26 cellular contexts compared by ENCODE assay signal in the genomic region with DNA sequence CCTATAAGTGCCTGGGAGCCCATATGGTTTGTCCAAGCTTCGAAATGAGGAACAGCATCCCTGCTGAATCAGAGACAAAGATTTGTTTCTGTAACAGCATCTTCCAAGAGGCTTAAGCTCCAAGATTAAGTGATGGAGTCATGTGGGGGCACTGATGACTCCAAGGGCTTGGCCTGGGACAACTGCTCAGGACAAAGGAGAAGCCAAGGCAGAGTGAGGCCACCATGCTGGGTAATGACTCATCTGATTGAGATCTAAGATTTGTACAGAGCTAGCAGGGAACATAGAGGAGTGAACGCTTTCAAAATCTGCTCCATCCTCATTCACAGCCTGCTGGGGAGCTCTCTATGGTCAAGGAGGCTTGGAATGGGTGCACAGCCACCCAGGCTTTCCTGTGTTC. TPM values are rescaled to one million over a fixed set of nuclear protein-coding genes. Genes with fewer than 3 reads are reported as not detected.
"Had no signal": no experiment of that assay in that cellular context is flagged by ENCODE, and none has a peak within 500 bp of the region (broad histone marks: within the 10 kb centered on the region; RNA-seq: fewer than 3 reads in every experiment).

No MANE protein-coding gene starts in this region.

- H3K4me3 Mint-ChIP-seq: activated CD4-positive, alpha-beta T cell treated with anti-CD3 and anti-CD28 coated beads for 36 hours; activated CD8-positive, alpha-beta T cell treated with anti-CD3 and anti-CD28 coated beads for 36 hours; activated naive CD4-positive, alpha-beta T cell treated with anti-CD3 and anti-CD28 coated beads for 36 hours; activated naive CD8-positive, alpha-beta T cell; activated T-cell treated with anti-CD3 and anti-CD28 coated beads, Interleukin-2, amount 50 U/mL, for 24 hours; activated T-helper 1 cell treated with anti-CD3 and anti-CD28 coated beads, Interleukin-12 subunit alpha, Interleukin-12 subunit beta, Interleukin-2, Interleukin-4 antibody, amounts not matched to agents 30 ng/mL and 10 ng/mL and 1 ng/mL, durations not matched to agents 14 hours and 24 hours and 36 hours; brain; IgD-negative memory B cell; T-helper 17 cell had no signal

- H3K27ac ChIP-seq: VCaP had no signal

- H3K9me3 ChIP-seq: MG63 had no signal

- H3K36me3 Mint-ChIP-seq: activated naive CD8-positive, alpha-beta T cell; brain; IgD-negative memory B cell had no signal

- H3K4me3 ChIP-seq: MG63 had no signal

- DNase-seq: activated CD4-positive, alpha-beta T cell treated with anti-CD3 and anti-CD28 coated beads for 36 hours; activated CD4-positive, alpha-beta T cell treated with anti-CD3 and anti-CD28 coated beads, Interleukin-2, amount 50 U/mL, for 1 hour; activated CD8-positive, alpha-beta T cell treated with anti-CD3 and anti-CD28 coated beads for 36 hours; activated gamma-delta T cell; activated naive CD4-positive, alpha-beta T cell treated with anti-CD3 and anti-CD28 coated beads for 36 hours; activated T-cell treated with anti-CD3 and anti-CD28 coated beads, Interleukin-2, amount 50 U/mL, for 24 hours; amygdala; KG1; MG63; MV-4-11; NCI-H1092 treated with DMSO at 0.1 percent for 48 hours; NCI-H1417 treated with DMSO at 0.1 percent for 48 hours; NCI-H1694 treated with DMSO at 0.1 percent for 48 hours; NCI-H2029 treated with DMSO at 0.1 percent for 48 hours; NCI-H510A treated with DMSO at 0.1 percent for 48 hours; NCI-H69; PC-3; SHP77 treated with DMSO at 0.1 percent for 48 hours; T-helper 17 cell; T-helper 9 cell had no signal

- H3K36me3 ChIP-seq: MG63 had no signal

- H3K27ac Mint-ChIP-seq: activated CD4-positive, alpha-beta T cell treated with anti-CD3 and anti-CD28 coated beads for 36 hours; activated CD8-positive, alpha-beta T cell treated with anti-CD3 and anti-CD28 coated beads for 36 hours; activated naive CD4-positive, alpha-beta T cell treated with anti-CD3 and anti-CD28 coated beads for 36 hours; activated naive CD8-positive, alpha-beta T cell; activated T-cell treated with anti-CD3 and anti-CD28 coated beads, Interleukin-2, amount 50 U/mL, for 24 hours; activated T-helper 1 cell treated with anti-CD3 and anti-CD28 coated beads, Interleukin-12 subunit alpha, Interleukin-12 subunit beta, Interleukin-2, Interleukin-4 antibody, amounts not matched to agents 30 ng/mL and 10 ng/mL and 1 ng/mL, durations not matched to agents 14 hours and 24 hours and 36 hours; brain; IgD-negative memory B cell; T-helper 17 cell had no signal

- H3K4me1 Mint-ChIP-seq: activated CD4-positive, alpha-beta T cell treated with anti-CD3 and anti-CD28 coated beads for 36 hours; brain; T-helper 17 cell had no signal

- ATAC-seq: activated CD4-positive, alpha-beta T cell treated with anti-CD3 and anti-CD28 coated beads for 36 hours; activated CD8-positive, alpha-beta T cell treated with anti-CD3 and anti-CD28 coated beads for 36 hours; PC-3; T-helper 17 cell had no signal

- H3K9me3 Mint-ChIP-seq: activated CD8-positive, alpha-beta T cell treated with anti-CD3 and anti-CD28 coated beads for 36 hours; activated T-cell treated with anti-CD3 and anti-CD28 coated beads, Interleukin-2, amount 50 U/mL, for 24 hours; activated T-helper 1 cell treated with anti-CD3 and anti-CD28 coated beads, Interleukin-12 subunit alpha, Interleukin-12 subunit beta, Interleukin-2, Interleukin-4 antibody, amounts not matched to agents 30 ng/mL and 10 ng/mL and 1 ng/mL, durations not matched to agents 14 hours and 24 hours and 36 hours had no signal

RNA-seq across cellular contexts. Expression of gene C10orf120, which starts 49.3 kb away (rescaled TPM):
- total RNA-seq: activated CD4-positive, alpha-beta T cell treated with anti-CD3 and anti-CD28 coated beads for 36 hours; activated CD8-positive, alpha-beta T cell treated with anti-CD3 and anti-CD28 coated beads for 36 hours; activated naive CD4-positive, alpha-beta T cell treated with anti-CD3 and anti-CD28 coated beads for 36 hours; activated T-helper 1 cell treated with anti-CD3 and anti-CD28 coated beads, Interleukin-12 subunit alpha, Interleukin-12 subunit beta, Interleukin-2, Interleukin-4 antibody, amounts not matched to agents 30 ng/mL and 10 ng/mL and 1 ng/mL, durations not matched to agents 14 hours and 24 hours and 36 hours; astrocyte; PC-3; T-helper 17 cell had no signal
